Comparison of ENCODE assay signal across 1 cellular context in genomic region chr6:35415065-35415880, GRCh38.
TF ChIP-seq lines count a peak whose summit lies in the region.

No MANE protein-coding gene starts in this region.

TF ChIP-seq in SK-N-SH treated with all-trans-retinoic acid at 6 μM for 48 hours, 23 proteins besides CTCF, POLR2A, EP300 and RAD21 (continued from another document):
- no peak for TF ChIP-seq TSHZ2 (CRISPR knock-in tag; IDR thresholded peaks at IDR 0.05)
- no peak for TF ChIP-seq CREB5 (CRISPR knock-in tag; IDR thresholded peaks at IDR 0.05; ENCODE audit: low read depth)
- TF ChIP-seq ISL1 (CRISPR knock-in tag; IDR thresholded peaks at IDR 0.05): no peak
- TF ChIP-seq PATZ1 (CRISPR knock-in tag; IDR thresholded peaks at IDR 0.05; ENCODE audit: borderline replicate concordance): no peak
- TF ChIP-seq PPARA (CRISPR knock-in tag; IDR thresholded peaks at IDR 0.05; ENCODE audit: borderline replicate concordance): no peak
